10 cellular contexts compared by ENCODE assay signal in genomic region chr1:36482724-36483388, GRCh38. TPM values are rescaled to one million over a fixed set of nuclear protein-coding genes. Genes with fewer than 3 reads are reported as not detected.
A peak's percentile ranks its signal among the peaks of the same experiment; 100 is the strongest.
DNase-seq lines count a peak whose midpoint lies in the region; ATAC-seq and TF ChIP-seq lines count a peak whose summit lies in the region.
"Had no signal": no experiment of that assay in that cellular context is flagged by ENCODE, and none has a peak within 500 bp of the region (broad histone marks: within the 10 kb centered on the region; RNA-seq: fewer than 3 reads in every experiment).

CSF3R (minus strand) TSS chr1:36482913; CDS start chr1:36479496, 3,417 bp downstream.

- H3K27me3 ChIP-seq in CD4-positive, alpha-beta T cell (ENCODE audit: control insufficient read depth, insufficient read depth, low read length) = no peaks in the 10 kb centered on the region
- H3K27me3 ChIP-seq in neural progenitor cell = no peaks in the 10 kb centered on the region

- no peaks in the 10 kb centered on the region for H3K9me3 Mint-ChIP-seq in CD4-positive, alpha-beta T cell
- no peaks in the 10 kb centered on the region for H3K9me3 Mint-ChIP-seq in neural progenitor cell

- H3K36me3 Mint-ChIP-seq in CD4-positive, alpha-beta T cell (ENCODE audit: low read depth) = no peaks in the 10 kb centered on the region
- H3K36me3 Mint-ChIP-seq in neural progenitor cell = no peaks in the 10 kb centered on the region

- H3K4me1 Mint-ChIP-seq in CD4-positive, alpha-beta T cell (ENCODE audit: low read depth) = peaks cover 9% of the 10 kb centered on the region
- H3K4me1 Mint-ChIP-seq in neural progenitor cell = peaks cover 8% of the 10 kb centered on the region

- no peaks in the 10 kb centered on the region for H3K79me2 ChIP-seq in neural progenitor cell (ENCODE audit: low read depth)

- H3K9ac ChIP-seq in neural progenitor cell = no peak within 1 kb of the TSS

- peaks cover 14% of the 10 kb centered on the region for H3K4me1 ChIP-seq in neural progenitor cell

- no peak for ATAC-seq in CD4-positive, alpha-beta T cell (ENCODE audit: poor library complexity)
- no peak for ATAC-seq in HG03196 (IDR thresholded peaks at IDR 0.05; ENCODE audit: unreplicated experiment)
- no peak for ATAC-seq in GM21423 (IDR thresholded peaks at IDR 0.05; ENCODE audit: unreplicated experiment)
- no peak for ATAC-seq in HG02759 (IDR thresholded peaks at IDR 0.05; ENCODE audit: unreplicated experiment)

- no peak for TF ChIP-seq CTCF in CD4-positive, alpha-beta T cell (IDR thresholded peaks at IDR 0.05)
- no peak for TF ChIP-seq CTCF in fibroblast of villous mesenchyme (IDR thresholded peaks at IDR 0.05; ENCODE audit: insufficient read depth, low read depth, low read length)
- no peak for TF ChIP-seq CTCF in neural progenitor cell (IDR thresholded peaks at IDR 0.05)

- POLR2A ChIA-PET in CD4-positive, alpha-beta T cell (lab: Charles Lee) = interaction anchor here (0.8 kb wide), 1 partner anchor 19 kb away, joined by 4 read pairs; the partner anchor contains the start of gene MRPS15

- H3K4me2 ChIP-seq in neural progenitor cell = peak within 1 kb of the TSS; percentile 5

- no peaks in the 10 kb centered on the region for H4K20me1 ChIP-seq in neural progenitor cell (ENCODE audit: low read depth)

- DNase-seq in CD4-positive, alpha-beta T cell = no peak
- peak; percentile 54 for DNase-seq in NCI-H2171 treated with DMSO at 0.1 percent for 48 hours (lab: John Stamatoyannopoulos, UW)
- peak; percentile 21 for DNase-seq in fibroblast of villous mesenchyme (ENCODE audit: low read depth)
- DNase-seq in neural progenitor cell (ENCODE audit: low spot score) = no peak
- DNase-seq in NCI-H128 (lab: John Stamatoyannopoulos, UW; ENCODE audit: unreplicated experiment) = no peak
- DNase-seq: DMS79 treated with DMSO at 0.1 percent for 48 hours; effector memory CD4-positive, alpha-beta T cell had no signal

- H2AFZ ChIP-seq in neural progenitor cell (replicated peaks) = peak within 1 kb of the TSS; percentile 63

- peak within 1 kb of the TSS; percentile 36 for H3K4me3 ChIP-seq in fibroblast of villous mesenchyme (ENCODE audit: low read depth, low read length)
- H3K4me3 ChIP-seq in neural progenitor cell = no peak within 1 kb of the TSS

- no peaks in the 10 kb centered on the region for H3K36me3 ChIP-seq in neural progenitor cell

- no peaks in the 10 kb centered on the region for H3K9me3 ChIP-seq in CD4-positive, alpha-beta T cell (ENCODE audit: control insufficient read depth, low read length)
- H3K9me3 ChIP-seq in neural progenitor cell (ENCODE audit: low read depth) = no peaks in the 10 kb centered on the region

- H3K27ac Mint-ChIP-seq in CD4-positive, alpha-beta T cell = peak within 1 kb of the TSS; percentile 55
- H3K27ac Mint-ChIP-seq in neural progenitor cell = peak within 1 kb of the TSS; percentile 7

- H3K4me3 Mint-ChIP-seq in CD4-positive, alpha-beta T cell = peak within 1 kb of the TSS; percentile 57
- H3K4me3 Mint-ChIP-seq in neural progenitor cell = no peak within 1 kb of the TSS

- intact Hi-C loops in CD4-positive, alpha-beta T cell (cut with DNase I, micrococcal nuclease) = no loop called here

- H3K27ac ChIP-seq in CD4-positive, alpha-beta T cell (ENCODE audit: low read depth, low read length) = no peak within 1 kb of the TSS
- no peak within 1 kb of the TSS for H3K27ac ChIP-seq in neural progenitor cell

- peaks cover 7% of the 10 kb centered on the region for H3F3A ChIP-seq in neural progenitor cell (ENCODE audit: low read depth)

- CTCF ChIA-PET in CD4-positive, alpha-beta T cell (lab: Charles Lee) = no interaction called here

- H3K27me3 Mint-ChIP-seq in CD4-positive, alpha-beta T cell = no peaks in the 10 kb centered on the region
- H3K27me3 Mint-ChIP-seq in neural progenitor cell (ENCODE audit: insufficient read depth, low read depth) = no peaks in the 10 kb centered on the region

RNA-seq across cellular contexts. Expression of gene CSF3R, which starts in this region (rescaled TPM):
- 1 to 10 TPM; 3.7 to 4.1 TPM for total RNA-seq in CD4-positive, alpha-beta T cell
- total RNA-seq in fibroblast of villous mesenchyme (0.32 TPM in 1 of 2 replicates, not detected in the other), neural progenitor cell (ENCODE audit: low replicate concordance) (0.56 TPM in 1 of 2 replicates, not detected in the other)

Comparison
In these comparisons a context has a peak if more than half of its experiments do, and no peak if none do; other contexts are left out.
1. Peak in DNase-seq and H3K4me3 ChIP-seq in fibroblast of villous mesenchyme; RNA of the gene not detected or under 1 TPM.